Comparison of ENCODE assay signal across 29 cellular contexts in the genomic region with DNA sequence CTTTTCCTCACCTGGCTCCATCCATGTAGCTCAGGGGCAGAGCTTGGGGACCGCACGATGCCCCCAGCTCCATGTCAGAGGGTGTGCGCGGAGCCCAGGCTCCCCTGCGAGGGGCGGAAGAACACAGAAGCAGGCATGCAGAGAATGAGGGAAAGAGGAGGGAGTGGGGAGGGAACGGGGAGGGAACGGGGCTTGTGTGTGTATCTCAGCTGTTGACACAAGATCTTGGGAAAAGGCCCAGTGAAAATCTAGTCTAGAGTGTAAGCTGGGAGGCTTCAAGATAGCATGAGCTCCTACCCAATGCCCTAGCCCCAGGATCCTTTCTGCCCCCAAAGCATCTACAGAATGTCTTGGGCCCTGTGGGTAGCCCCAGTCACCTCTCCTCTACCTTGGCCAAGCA. TPM values are rescaled to one million over a fixed set of nuclear protein-coding genes. Genes with fewer than 3 reads are reported as not detected.
DNase-seq lines count a peak whose midpoint lies in the region; ATAC-seq and TF ChIP-seq lines count a peak whose summit lies in the region.
"Had no signal": no experiment of that assay in that cellular context is flagged by ENCODE, and none has a peak within 500 bp of the region (broad histone marks: within the 10 kb centered on the region; RNA-seq: fewer than 3 reads in every experiment).

No MANE protein-coding gene starts in this region.

- WGBS in gastroesophageal sphincter (ENCODE audit: low coverage in 1 of 2), 2 donors: 64% methylated on average over 2 of the region's 8 CpGs; no CpG with 5 or more reads in 1 of the 2 donors

- peaks cover 1% of the 10 kb centered on the region; the same call in 1 of the 2 replicates for H3K27me3 Mint-ChIP-seq in HFFc6 (ENCODE audit: insufficient read depth)
- H3K27me3 Mint-ChIP-seq: activated B cell treated with CpG ODN at 0.5 μM for 24 hours; naive thymus-derived CD4-positive, alpha-beta T cell; stimulated activated naive CD8-positive, alpha-beta T cell treated with anti-CD3 and anti-CD28 coated beads, Interleukin-15, Interleukin-2, amounts not matched to agents 100 ng/mL and 50 ng/mL, for 24 hours had no signal

- DNase-seq in HFFc6 (no peak), Right ventricle myocardium inferior (ENCODE audit: missing footprints) (no peak), NCI-H187 treated with DMSO at 0.1 percent for 48 hours (lab: John Stamatoyannopoulos, UW) (no peak), DMS153 treated with DMSO at 0.1 percent for 48 hours (lab: John Stamatoyannopoulos, UW; ENCODE audit: unreplicated experiment) (no peak)
- DNase-seq: activated B cell treated with CpG ODN at 0.5 μM for 24 hours; activated CD4-positive, alpha-beta T cell treated with anti-CD3 and anti-CD28 coated beads, Interleukin-2, amount 50 U/mL, for 4 hours; activated naive CD4-positive, alpha-beta T cell treated with anti-CD3 and anti-CD28 coated beads for 36 hours; activated T-cell treated with anti-CD3 and anti-CD28 coated beads, Interleukin-2, amount 50 U/mL, for 72 hours; Caco-2; DMS79; endodermal cell; GF-D8; left ventricle myocardium superior; naive thymus-derived CD4-positive, alpha-beta T cell; NCI-H1048; NCI-H1694; NCI-H2171; NCI-H524; PC-9; SHP77 treated with DMSO at 0.1 percent for 48 hours; T-helper 9 cell had no signal

- intact Hi-C loops in Right ventricle myocardium inferior (cut with DNase I): no loop called here

- no peak for TF ChIP-seq CTCF in HFFc6 (IDR thresholded peaks at IDR 0.05)
- no peak for TF ChIP-seq CTCF in gastroesophageal sphincter (IDR thresholded peaks at IDR 0.05)

- peaks cover 0 to 18% (median 0%) of the 10 kb centered on the region in 3 donors for H3K4me1 ChIP-seq in gastroesophageal sphincter
- H3K4me1 ChIP-seq: Caco-2, tibial nerve had no signal

- no peak for TF ChIP-seq POLR2A in gastroesophageal sphincter (IDR thresholded peaks at IDR 0.05)

- peaks cover 30% of the 10 kb centered on the region for H3K4me1 Mint-ChIP-seq in HFFc6 (ENCODE audit: low read depth)
- H3K4me1 Mint-ChIP-seq: activated B cell treated with CpG ODN at 0.5 μM for 24 hours, endodermal cell, mesothelial cell of epicardium had no signal

- no peak overlapping the region for H3K4me3 ChIP-seq in gastroesophageal sphincter
- H3K4me3 ChIP-seq: PC-9, skin epidermis, tibial nerve had no signal

- peaks cover 18% of the 10 kb centered on the region for H3K36me3 Mint-ChIP-seq in HFFc6 (ENCODE audit: low read depth)

- no peaks in the 10 kb centered on the region for H3K27me3 ChIP-seq in gastroesophageal sphincter
- H3K27me3 ChIP-seq: tibial nerve had no signal

- no peak for TF ChIP-seq EP300 in gastroesophageal sphincter (IDR thresholded peaks at IDR 0.05)

- peaks cover 0 to 88% of the 10 kb centered on the region in 2 donors for H3K36me3 ChIP-seq in gastroesophageal sphincter

- H3K27ac ChIP-seq in cingulate gyrus (ENCODE audit: low read depth, low read length) (peak overlapping the region; percentile 24), gastroesophageal sphincter (peak overlapping the region in 3 of 4 donors; percentile 60 to 74 (median 73)), temporal lobe (ENCODE audit: low read depth, low read length) (peak overlapping the region; percentile 42)
- H3K27ac ChIP-seq: C4-2B, PC-9, skin epidermis, tibial nerve had no signal

- ATAC-seq in gastroesophageal sphincter (no peak), Right ventricle myocardium inferior (no peak)
- ATAC-seq: activated T-cell treated with anti-CD3 and anti-CD28 coated beads, Interleukin-2, amount 50 U/mL, for 72 hours; left ventricle myocardium superior; naive thymus-derived CD4-positive, alpha-beta T cell had no signal

- peak overlapping the region; percentile 90 for H3K27ac Mint-ChIP-seq in HFFc6
- H3K27ac Mint-ChIP-seq: activated B cell treated with CpG ODN at 0.5 μM for 24 hours; activated naive CD4-positive, alpha-beta T cell treated with anti-CD3 and anti-CD28 coated beads for 36 hours; activated T-cell treated with anti-CD3 and anti-CD28 coated beads, Interleukin-2, amount 50 U/mL, for 72 hours; endodermal cell; mesothelial cell of epicardium; stimulated activated naive CD8-positive, alpha-beta T cell treated with anti-CD3 and anti-CD28 coated beads, Interleukin-15, Interleukin-2, amounts not matched to agents 100 ng/mL and 50 ng/mL, for 24 hours had no signal

- no peaks in the 10 kb centered on the region for H3K9me3 Mint-ChIP-seq in HFFc6
- H3K9me3 Mint-ChIP-seq: activated B cell treated with CpG ODN at 0.5 μM for 24 hours; activated naive CD4-positive, alpha-beta T cell treated with anti-CD3 and anti-CD28 coated beads for 36 hours; activated T-cell treated with anti-CD3 and anti-CD28 coated beads, Interleukin-2, amount 50 U/mL, for 72 hours; endodermal cell; mesothelial cell of epicardium; naive thymus-derived CD4-positive, alpha-beta T cell; stimulated activated naive CD8-positive, alpha-beta T cell treated with anti-CD3 and anti-CD28 coated beads, Interleukin-15, Interleukin-2, amounts not matched to agents 100 ng/mL and 50 ng/mL, for 24 hours had no signal

- no peaks in the 10 kb centered on the region for H3K9me3 ChIP-seq in gastroesophageal sphincter
- H3K9me3 ChIP-seq: Caco-2, tibial nerve had no signal

- H3K4me3 Mint-ChIP-seq in HFFc6: no peak overlapping the region
- H3K4me3 Mint-ChIP-seq: activated B cell treated with CpG ODN at 0.5 μM for 24 hours; activated naive CD4-positive, alpha-beta T cell treated with anti-CD3 and anti-CD28 coated beads for 36 hours; activated T-cell treated with anti-CD3 and anti-CD28 coated beads, Interleukin-2, amount 50 U/mL, for 72 hours; endodermal cell; mesothelial cell of epicardium; naive thymus-derived CD4-positive, alpha-beta T cell; stimulated activated naive CD8-positive, alpha-beta T cell treated with anti-CD3 and anti-CD28 coated beads, Interleukin-15, Interleukin-2, amounts not matched to agents 100 ng/mL and 50 ng/mL, for 24 hours had no signal

RNA-seq across cellular contexts. Expression of gene NDST2, which starts 25.0 kb away (rescaled TPM):
- total RNA-seq in HFFc6 (2021; fragmentation: NEBNext Ultra II Directional; extraction: Animal tissue kit (Norgen Biotek cat#: 25700)): 10 to 100 TPM; 18.9 to 21.5 (median 20.3) TPM
- total RNA-seq in gastroesophageal sphincter (10 to 100 TPM; 17.9 to 53.9 (median 25.7) TPM), temporal lobe (14.5 TPM), Right ventricle myocardium inferior (10.5 TPM)

RNA-seq across cellular contexts. Expression of gene CAMK2G, which starts 37.9 kb away (rescaled TPM):
- 10 to 100 TPM; 24.6 to 33.1 (median 28.1) TPM for total RNA-seq in HFFc6 (2021; fragmentation: NEBNext Ultra II Directional; extraction: Animal tissue kit (Norgen Biotek cat#: 25700))
- total RNA-seq in gastroesophageal sphincter: 100 to 1,000 TPM in 3 of 4 donors, 10 to 100 TPM in 1; 82.3 to 207 (median 155) TPM
- 53.8 TPM for total RNA-seq in temporal lobe
- total RNA-seq in Right ventricle myocardium inferior: 11.7 TPM

RNA-seq across cellular contexts. Expression of gene ZSWIM8, which starts 51.0 kb away (rescaled TPM):
- total RNA-seq in HFFc6 (2021; fragmentation: NEBNext Ultra II Directional; extraction: Animal tissue kit (Norgen Biotek cat#: 25700)): 10 to 100 TPM; 47.2 to 62.6 (median 55.3) TPM
- total RNA-seq in gastroesophageal sphincter (100 to 1,000 TPM in 2 of 4 donors, 10 to 100 TPM in 2; 48.4 to 121 (median 101) TPM), temporal lobe (24.8 TPM), Right ventricle myocardium inferior (45.3 TPM)

RNA-seq across cellular contexts. Expression of gene CHCHD1, which starts 54.6 kb away (rescaled TPM):
- total RNA-seq in HFFc6 (2021; fragmentation: NEBNext Ultra II Directional; extraction: Animal tissue kit (Norgen Biotek cat#: 25700)): 10 to 100 TPM; 27.1 to 34.7 (median 30.6) TPM
- total RNA-seq in gastroesophageal sphincter: 10 to 100 TPM; 19.9 to 29.5 (median 21.4) TPM
- 14.3 TPM for total RNA-seq in temporal lobe
- 30.8 TPM for total RNA-seq in Right ventricle myocardium inferior
